20 cellular contexts compared by ENCODE assay signal in genomic region chr1:81225769-81226602, GRCh38.
DNase-seq lines count a peak whose midpoint lies in the region; ATAC-seq and TF ChIP-seq lines count a peak whose summit lies in the region.
"Had no signal": no experiment of that assay in that cellular context is flagged by ENCODE, and none has a peak within 500 bp of the region (broad histone marks: within the 10 kb centered on the region; RNA-seq: fewer than 3 reads in every experiment).

No MANE protein-coding gene starts in this region.

- no peaks in the 10 kb centered on the region for H3K36me3 Mint-ChIP-seq in activated T-cell treated with anti-CD3 and anti-CD28 coated beads, Interleukin-2, amount 50 U/mL, for 4 hours (ENCODE audit: insufficient read depth)
- no peaks in the 10 kb centered on the region for H3K36me3 Mint-ChIP-seq in CD4-positive, alpha-beta T cell (ENCODE audit: low read depth)
- H3K36me3 Mint-ChIP-seq: activated naive CD8-positive, alpha-beta T cell had no signal

- no peaks in the 10 kb centered on the region for H4K20me1 ChIP-seq in OCI-LY3 (ENCODE audit: insufficient read depth, low read length)

- H3K4me3 Mint-ChIP-seq in activated T-cell treated with anti-CD3 and anti-CD28 coated beads, Interleukin-2, amount 50 U/mL, for 4 hours = no peak overlapping the region
- no peak overlapping the region for H3K4me3 Mint-ChIP-seq in CD4-positive, alpha-beta T cell
- H3K4me3 Mint-ChIP-seq: activated CD4-positive, alpha-beta T cell treated with anti-CD3 and anti-CD28 coated beads for 36 hours; activated naive CD8-positive, alpha-beta T cell; B cell had no signal

- H3K9ac ChIP-seq in OCI-LY3 (ENCODE audit: low read length) = no peak overlapping the region

- H3K4me3 ChIP-seq in OCI-LY3 (ENCODE audit: low read length) (no peak overlapping the region), esophagus squamous epithelium (no peak overlapping the region), stomach (no peak overlapping the region)
- H3K4me3 ChIP-seq: cardiac muscle cell had no signal

- H3K27ac Mint-ChIP-seq in CD4-positive, alpha-beta T cell = no peak overlapping the region
- H3K27ac Mint-ChIP-seq: activated CD4-positive, alpha-beta T cell treated with anti-CD3 and anti-CD28 coated beads for 36 hours; activated naive CD8-positive, alpha-beta T cell; B cell had no signal

- H3K4me2 ChIP-seq in OCI-LY3 (ENCODE audit: low read length) = peak overlapping the region; percentile 47

- POLR2A ChIA-PET in CD4-positive, alpha-beta T cell (lab: Charles Lee) = no interaction called here

- TF ChIP-seq CTCF in OCI-LY3 (IDR thresholded peaks at IDR 0.05; ENCODE audit: low read depth, low read length) (no peak), esophagus squamous epithelium (IDR thresholded peaks at IDR 0.05) (no peak), stomach (IDR thresholded peaks at IDR 0.05) (no peak)
- TF ChIP-seq CTCF in CD4-positive, alpha-beta T cell (IDR thresholded peaks at IDR 0.05) = no peak

- H3K9me3 ChIP-seq in OCI-LY3 (ENCODE audit: insufficient read depth, low read length) (no peaks in the 10 kb centered on the region), esophagus squamous epithelium (no peaks in the 10 kb centered on the region), stomach (no peaks in the 10 kb centered on the region)
- H3K9me3 ChIP-seq in CD4-positive, alpha-beta T cell (ENCODE audit: control insufficient read depth, low read length) = no peaks in the 10 kb centered on the region

- H3K79me2 ChIP-seq in OCI-LY3 (ENCODE audit: low read length) = no peaks in the 10 kb centered on the region

- no peak for TF ChIP-seq POLR2A in GM18505 (IDR thresholded peaks at IDR 0.05; ENCODE audit: borderline replicate concordance, extremely low read depth, insufficient read depth, insufficient read length)
- TF ChIP-seq POLR2A in esophagus squamous epithelium (IDR thresholded peaks at IDR 0.05) = no peak
- TF ChIP-seq POLR2A in stomach (IDR thresholded peaks at IDR 0.05) = no peak

- ATAC-seq in GM18505 (IDR thresholded peaks at IDR 0.05; ENCODE audit: unreplicated experiment) (peak; percentile 79), GM19463 (IDR thresholded peaks at IDR 0.05; ENCODE audit: unreplicated experiment) (peak; percentile 90), HG02981 (IDR thresholded peaks at IDR 0.05; ENCODE audit: unreplicated experiment) (peak; percentile 72)
- ATAC-seq in activated T-cell treated with anti-CD3 and anti-CD28 coated beads, Interleukin-2, amount 50 U/mL, for 4 hours = no peak
- no peak for ATAC-seq in CD4-positive, alpha-beta T cell (ENCODE audit: poor library complexity)
- ATAC-seq: activated CD4-positive, alpha-beta T cell treated with anti-CD3 and anti-CD28 coated beads for 36 hours; left colon had no signal

- H3K4me1 ChIP-seq in OCI-LY3 (ENCODE audit: low read length) = peaks cover 15% of the 10 kb centered on the region
- H3K4me1 ChIP-seq in esophagus squamous epithelium = peaks cover 0 to under 1% (median 0%) of the 10 kb centered on the region in 3 donors
- H3K4me1 ChIP-seq in stomach = no peaks in the 10 kb centered on the region

- H3K36me3 ChIP-seq in OCI-LY3 (replicated peaks; ENCODE audit: low read depth, low read length) = no peaks in the 10 kb centered on the region
- H3K36me3 ChIP-seq in esophagus squamous epithelium = no peaks in the 10 kb centered on the region
- no peaks in the 10 kb centered on the region for H3K36me3 ChIP-seq in stomach
- H3K36me3 ChIP-seq: cardiac muscle cell had no signal

- CTCF ChIA-PET in CD4-positive, alpha-beta T cell (lab: Charles Lee) = no interaction called here

- DNase-seq in esophagus squamous epithelium (lab: John Stamatoyannopoulos, UW) (no peak), stomach (no peak)
- no peak for DNase-seq in activated T-cell treated with anti-CD3 and anti-CD28 coated beads, Interleukin-2, amount 50 U/mL, for 4 hours
- DNase-seq in CD4-positive, alpha-beta T cell = no peak
- DNase-seq: activated CD4-positive, alpha-beta T cell treated with anti-CD3 and anti-CD28 coated beads for 36 hours; effector memory CD4-positive, alpha-beta T cell; GOT3; IMR-90; left colon; MV-4-11; NK-92 treated with Interleukin-12 subunit alpha and Interleukin-12 subunit beta, amount 100 ng/mL, for 24 hours; posterior cingulate gyrus; SHP77 had no signal

- no peaks in the 10 kb centered on the region for H3K27me3 Mint-ChIP-seq in activated T-cell treated with anti-CD3 and anti-CD28 coated beads, Interleukin-2, amount 50 U/mL, for 4 hours (ENCODE audit: low read depth)
- H3K27me3 Mint-ChIP-seq in CD4-positive, alpha-beta T cell = no peaks in the 10 kb centered on the region
- H3K27me3 Mint-ChIP-seq: activated CD4-positive, alpha-beta T cell treated with anti-CD3 and anti-CD28 coated beads for 36 hours; activated naive CD8-positive, alpha-beta T cell; B cell had no signal

- WGBS in esophagus squamous epithelium, 2 donors = 83 to 84% methylated on average over 7 to 8 of the region's 8 CpGs
- 82 to 91% (median 91%) methylated on average over 8 of the region's 8 CpGs for WGBS in stomach, 5 donors

- intact Hi-C loops in esophagus squamous epithelium (cut with DNase I) (no loop called here), stomach (cut with DNase I; ENCODE audit: low total_unique reads) (no loop called here)
- intact Hi-C loops in CD4-positive, alpha-beta T cell (cut with DNase I, micrococcal nuclease) = no loop called here

- no peak overlapping the region for H3K27ac ChIP-seq in OCI-LY3 (ENCODE audit: low read length)
- H3K27ac ChIP-seq in esophagus squamous epithelium = no peak overlapping the region
- no peak overlapping the region for H3K27ac ChIP-seq in stomach
- no peak overlapping the region for H3K27ac ChIP-seq in CD4-positive, alpha-beta T cell (ENCODE audit: low read depth, low read length)
- H3K27ac ChIP-seq: cardiac muscle cell had no signal

- no peaks in the 10 kb centered on the region for H3K27me3 ChIP-seq in OCI-LY3 (ENCODE audit: low read depth, low read length)
- H3K27me3 ChIP-seq in esophagus squamous epithelium = no peaks in the 10 kb centered on the region
- no peaks in the 10 kb centered on the region for H3K27me3 ChIP-seq in stomach
- no peaks in the 10 kb centered on the region for H3K27me3 ChIP-seq in CD4-positive, alpha-beta T cell (ENCODE audit: control insufficient read depth, insufficient read depth, low read length)
- H3K27me3 ChIP-seq: cardiac muscle cell had no signal

- H3K9me3 Mint-ChIP-seq in activated T-cell treated with anti-CD3 and anti-CD28 coated beads, Interleukin-2, amount 50 U/mL, for 4 hours = peaks cover 3% of the 10 kb centered on the region
- H3K9me3 Mint-ChIP-seq in CD4-positive, alpha-beta T cell = peaks cover 3% of the 10 kb centered on the region

- no peak overlapping the region for H2AFZ ChIP-seq in OCI-LY3 (ENCODE audit: low read depth, low read length)

- no peak for TF ChIP-seq EP300 in stomach (IDR thresholded peaks at IDR 0.05)

- H3K4me1 Mint-ChIP-seq in activated T-cell treated with anti-CD3 and anti-CD28 coated beads, Interleukin-2, amount 50 U/mL, for 4 hours (ENCODE audit: low read depth) = no peaks in the 10 kb centered on the region
- H3K4me1 Mint-ChIP-seq in CD4-positive, alpha-beta T cell (ENCODE audit: low read depth) = no peaks in the 10 kb centered on the region
- H3K4me1 Mint-ChIP-seq: activated CD4-positive, alpha-beta T cell treated with anti-CD3 and anti-CD28 coated beads for 36 hours; B cell had no signal

Comparison
In these comparisons a context has a peak if more than half of its experiments do, and no peak if none do; other contexts are left out.
1. ATAC-seq: peak in GM18505 (single experiment), GM19463 (single experiment) and HG02981 (single experiment); none in activated T-cell treated with anti-CD3 and anti-CD28 coated beads, Interleukin-2, amount 50 U/mL, for 4 hours (0 of 2) and CD4-positive, alpha-beta T cell (single experiment).